8 cellular contexts compared by ENCODE assay signal in genomic region chr19:19642506-19643157, GRCh38. TPM values are rescaled to one million over a fixed set of nuclear protein-coding genes. Genes with fewer than 3 reads are reported as not detected.
DNase-seq lines count a peak whose midpoint lies in the region; ATAC-seq and TF ChIP-seq lines count a peak whose summit lies in the region.

No MANE protein-coding gene starts in this region.

- no peaks in the 10 kb centered on the region for H3K9me3 Mint-ChIP-seq in activated T-cell treated with anti-CD3 and anti-CD28 coated beads, Interleukin-2, amount 50 U/mL, for 72 hours

- H3F3A ChIP-seq in MM.1S (ENCODE audit: insufficient read depth, low read length) = peaks cover 10% of the 10 kb centered on the region

- no peaks in the 10 kb centered on the region for H3K27me3 ChIP-seq in ACC112 (ENCODE audit: insufficient read depth, low read length)
- no peaks in the 10 kb centered on the region for H3K27me3 ChIP-seq in MM.1S (replicated peaks; ENCODE audit: insufficient read depth, low read length)
- no peaks in the 10 kb centered on the region for H3K27me3 ChIP-seq in right atrium auricular region
- H3K27me3 ChIP-seq in skeletal muscle tissue (ENCODE audit: control insufficient read depth in 3 of 3, insufficient read depth in 3 of 3, low read length in 3 of 3) = peaks cover 0 to 4% (median 0%) of the 10 kb centered on the region in 3 donors

- H3K4me1 ChIP-seq in ACC112 (ENCODE audit: control insufficient read depth, insufficient read depth, low read length, unreplicated experiment) = no peaks in the 10 kb centered on the region
- H3K4me1 ChIP-seq in MM.1S (ENCODE audit: low read length) = 0 out of 2 replicates have a peak, but pooled peaks cover 3% of the 10 kb centered on the region
- peaks cover 0 to 10% of the 10 kb centered on the region in 2 donors for H3K4me1 ChIP-seq in right atrium auricular region
- peaks cover 7 to 11% (median 7%) of the 10 kb centered on the region in 3 donors for H3K4me1 ChIP-seq in skeletal muscle tissue (ENCODE audit: control insufficient read depth in 3 of 3, insufficient read depth in 3 of 3, low read length in 3 of 3)

- H3K4me2 ChIP-seq in MM.1S (ENCODE audit: low read depth, low read length) = peak overlapping the region; percentile 98

- peaks cover 14% of the 10 kb centered on the region for H3K4me1 Mint-ChIP-seq in activated T-cell treated with anti-CD3 and anti-CD28 coated beads, Interleukin-2, amount 50 U/mL, for 72 hours (ENCODE audit: low read depth)

- peak overlapping the region; percentile 97 to 99 for H3K4me3 Mint-ChIP-seq in activated T-cell treated with anti-CD3 and anti-CD28 coated beads, Interleukin-2, amount 50 U/mL, for 72 hours

- no peaks in the 10 kb centered on the region for H4K20me1 ChIP-seq in MM.1S (ENCODE audit: insufficient read depth, low read length)

- H3K27ac ChIP-seq in ACC112 (ENCODE audit: low read depth, low read length) = no peak overlapping the region
- no peak overlapping the region for H3K27ac ChIP-seq in MM.1S (ENCODE audit: low read length)
- peak overlapping the region in 1 of 2 donors; percentile 75 for H3K27ac ChIP-seq in right atrium auricular region
- no peak overlapping the region for H3K27ac ChIP-seq in skeletal muscle tissue (ENCODE audit: low read depth, low read length)

- H3K36me3 Mint-ChIP-seq in activated T-cell treated with anti-CD3 and anti-CD28 coated beads, Interleukin-2, amount 50 U/mL, for 72 hours (ENCODE audit: insufficient read depth in 2 of 2) = peaks cover 6 to 16% of the 10 kb centered on the region in 2 donors

- peak overlapping the region; percentile 75 for H2AFZ ChIP-seq in ACC112 (ENCODE audit: low read length, unreplicated experiment)
- H2AFZ ChIP-seq in MM.1S (ENCODE audit: low read length) = peak overlapping the region; percentile 95

- no peaks in the 10 kb centered on the region for H3K9me2 ChIP-seq in MM.1S (replicated peaks; ENCODE audit: insufficient read depth, low read length)

- H3K79me2 ChIP-seq in ACC112 (ENCODE audit: control insufficient read depth, insufficient read depth, low read length, unreplicated experiment) (no peaks in the 10 kb centered on the region), MM.1S (ENCODE audit: low read length) (no peaks in the 10 kb centered on the region; the same call in 1 of the 2 replicates)

- no peaks in the 10 kb centered on the region for H3K9me3 ChIP-seq in MM.1S (replicated peaks; ENCODE audit: insufficient read depth, low read length)
- H3K9me3 ChIP-seq in right atrium auricular region = no peaks in the 10 kb centered on the region
- H3K9me3 ChIP-seq in skeletal muscle tissue (ENCODE audit: control insufficient read depth in 3 of 3, low read length in 3 of 3) = no peaks in the 10 kb centered on the region

- peak; percentile 24 for ATAC-seq in GM18868 (IDR thresholded peaks at IDR 0.05; ENCODE audit: unreplicated experiment)
- ATAC-seq in activated T-cell treated with anti-CD3 and anti-CD28 coated beads, Interleukin-2, amount 50 U/mL, for 72 hours (replicated peaks in 1 of 2) = peak; percentile 39 to 55

- H3K9ac ChIP-seq in MM.1S (ENCODE audit: low read length) (peak overlapping the region; percentile 67), skeletal muscle tissue (ENCODE audit: low read depth in 1 of 3, low read length in 3 of 3) (peak overlapping the region; percentile 70 to 73 (median 70))

- peak overlapping the region; percentile 94 for H3K27ac Mint-ChIP-seq in activated T-cell treated with anti-CD3 and anti-CD28 coated beads, Interleukin-2, amount 50 U/mL, for 72 hours

- no peaks in the 10 kb centered on the region for H3K27me3 Mint-ChIP-seq in activated T-cell treated with anti-CD3 and anti-CD28 coated beads, Interleukin-2, amount 50 U/mL, for 72 hours (ENCODE audit: low read depth)

- no peak for TF ChIP-seq CTCF in MM.1S (IDR thresholded peaks at IDR 0.05; ENCODE audit: low read length)
- TF ChIP-seq CTCF in right atrium auricular region (IDR thresholded peaks at IDR 0.05) = no peak

- DNase-seq in MM.1S (no peak), right atrium auricular region (ENCODE audit: low spot score) (no peak), NCI-H1436 treated with DMSO at 0.1 percent for 48 hours (lab: John Stamatoyannopoulos, UW) (no peak), NCI-H345 treated with DMSO at 0.1 percent for 48 hours (lab: John Stamatoyannopoulos, UW; ENCODE audit: unreplicated experiment) (no peak)
- DNase-seq in activated T-cell treated with anti-CD3 and anti-CD28 coated beads, Interleukin-2, amount 50 U/mL, for 72 hours = peak; percentile 48 to 57

- H3K36me3 ChIP-seq in ACC112 (ENCODE audit: insufficient read depth, low read length) (no peaks in the 10 kb centered on the region), MM.1S (replicated peaks; ENCODE audit: insufficient read depth, low read length) (no peaks in the 10 kb centered on the region), right atrium auricular region (peaks cover 30% of the 10 kb centered on the region), skeletal muscle tissue (ENCODE audit: control insufficient read depth in 3 of 3, insufficient read depth in 3 of 3, low read length in 3 of 3) (peaks cover 26 to 27% (median 26%) of the 10 kb centered on the region in 3 donors)

- H3K4me3 ChIP-seq in ACC112 (ENCODE audit: low read depth, low read length) (peak overlapping the region; percentile 98), MM.1S (ENCODE audit: low read length) (peak overlapping the region; percentile 95), right atrium auricular region (peak overlapping the region; percentile 50 to 76), skeletal muscle tissue (ENCODE audit: low read length in 3 of 3) (peak overlapping the region; percentile 70 to 71 (median 70))

RNA-seq across cellular contexts. Expression of gene GMIP, which starts 0.8 kb away (rescaled TPM):
- total RNA-seq in activated T-cell treated with anti-CD3 and anti-CD28 coated beads, Interleukin-2, amount 50 U/mL, for 72 hours = 10 to 100 TPM; 96.4 to 99.8 TPM
- 1 to 10 TPM; 2.3 to 4.9 TPM for total RNA-seq in right atrium auricular region
- total RNA-seq in skeletal muscle tissue = 3.7 TPM

RNA-seq across cellular contexts. Expression of gene LPAR2, which starts 14.6 kb away (rescaled TPM):
- total RNA-seq in activated T-cell treated with anti-CD3 and anti-CD28 coated beads, Interleukin-2, amount 50 U/mL, for 72 hours = 10 to 100 TPM; 72.8 to 82.2 TPM
- total RNA-seq in right atrium auricular region = 1 to 10 TPM in 1 of 2 donors, under 1 TPM in 1; 0.89 to 3.1 TPM
- total RNA-seq in skeletal muscle tissue = 1.6 TPM

RNA-seq across cellular contexts. Expression of gene ATP13A1, which starts 20.8 kb away (rescaled TPM):
- 10 to 100 TPM; 48.8 to 65.4 TPM for total RNA-seq in activated T-cell treated with anti-CD3 and anti-CD28 coated beads, Interleukin-2, amount 50 U/mL, for 72 hours
- total RNA-seq in right atrium auricular region (10 to 100 TPM; 23.6 to 62.1 TPM), skeletal muscle tissue (23.0 TPM)

RNA-seq across cellular contexts. Expression of gene PBX4, which starts 24.1 kb away (rescaled TPM):
- 10 to 100 TPM; 28.3 to 56.8 TPM for total RNA-seq in activated T-cell treated with anti-CD3 and anti-CD28 coated beads, Interleukin-2, amount 50 U/mL, for 72 hours
- total RNA-seq in right atrium auricular region (not detected), skeletal muscle tissue (1.6 TPM)

RNA-seq across cellular contexts. Expression of gene ZNF101, which starts 26.0 kb away (rescaled TPM):
- 10 to 100 TPM; 67.1 to 77.2 TPM for total RNA-seq in activated T-cell treated with anti-CD3 and anti-CD28 coated beads, Interleukin-2, amount 50 U/mL, for 72 hours
- total RNA-seq in right atrium auricular region (1 to 10 TPM; 3.0 to 3.4 TPM), skeletal muscle tissue (4.7 TPM)

Comparison
In these comparisons a context has a peak if more than half of its experiments do, and no peak if none do; other contexts are left out.
1. DNase-seq: peak in activated T-cell treated with anti-CD3 and anti-CD28 coated beads, Interleukin-2, amount 50 U/mL, for 72 hours (2 of 2); none in MM.1S (single experiment), right atrium auricular region (single experiment), NCI-H1436 treated with DMSO at 0.1 percent for 48 hours (single experiment) and NCI-H345 treated with DMSO at 0.1 percent for 48 hours (single experiment).
2. RNA of gene GMIP, which starts 0.8 kb away (total RNA-seq): 96.4 to 99.8 TPM in activated T-cell treated with anti-CD3 and anti-CD28 coated beads, Interleukin-2, amount 50 U/mL, for 72 hours; 2.3 to 4.9 TPM in right atrium auricular region and 3.7 TPM in skeletal muscle tissue (single experiment); every median in the first group is over 10 times any median in the second.
3. RNA of gene LPAR2, which starts 14.6 kb away (total RNA-seq): 72.8 to 82.2 TPM in activated T-cell treated with anti-CD3 and anti-CD28 coated beads, Interleukin-2, amount 50 U/mL, for 72 hours; 0.89 to 3.1 TPM in right atrium auricular region and 1.6 TPM in skeletal muscle tissue (single experiment); every median in the first group is over 10 times any median in the second.
4. Peak in every context shown above with its lines, with median percentiles within 50 percentile points of each other: H3K4me3 ChIP-seq.